Comparison of ENCODE assay signal across 14 cellular contexts in genomic region chr2:88601302-88601701, GRCh38. TPM values are rescaled to one million over a fixed set of nuclear protein-coding genes. Genes with fewer than 3 reads are reported as not detected.
A peak's percentile ranks its signal among the peaks of the same experiment; 100 is the strongest.
DNase-seq lines count a peak whose midpoint lies in the region; ATAC-seq, FAIRE-seq and TF ChIP-seq lines count a peak whose summit lies in the region.
"Had no signal": no experiment of that assay in that cellular context is flagged by ENCODE, and none has a peak within 500 bp of the region (broad histone marks: within the 10 kb centered on the region; RNA-seq: fewer than 3 reads in every experiment).

No MANE protein-coding gene starts in this region.

- H3K9me3 Mint-ChIP-seq in activated naive CD8-positive, alpha-beta T cell (ENCODE audit: low read depth): no peaks in the 10 kb centered on the region
- no peaks in the 10 kb centered on the region for H3K9me3 Mint-ChIP-seq in activated naive CD8-positive, alpha-beta T cell treated with anti-CD3 and anti-CD28 coated beads for 36 hours
- no peaks in the 10 kb centered on the region for H3K9me3 Mint-ChIP-seq in astrocyte (ENCODE audit: unreplicated experiment)

- no peaks in the 10 kb centered on the region for H3K27me3 Mint-ChIP-seq in activated naive CD8-positive, alpha-beta T cell
- H3K27me3 Mint-ChIP-seq in activated naive CD8-positive, alpha-beta T cell treated with anti-CD3 and anti-CD28 coated beads for 36 hours: no peaks in the 10 kb centered on the region
- no peaks in the 10 kb centered on the region for H3K27me3 Mint-ChIP-seq in astrocyte (ENCODE audit: low read depth, unreplicated experiment)

- H3K9ac ChIP-seq in astrocyte (ENCODE audit: low read length): peak overlapping the region; percentile 62
- H3K9ac ChIP-seq: parathyroid adenoma had no signal

- H4K20me1 ChIP-seq in astrocyte (ENCODE audit: insufficient read depth, low read length): peaks cover 9% of the 10 kb centered on the region

- no peaks in the 10 kb centered on the region for H3K36me3 ChIP-seq in astrocyte (ENCODE audit: insufficient read depth, low read length)
- H3K36me3 ChIP-seq: MG63 had no signal

- peaks cover 65% of the 10 kb centered on the region for H3K79me2 ChIP-seq in astrocyte (ENCODE audit: insufficient read depth, low read length)

- no peak overlapping the region for H3K4me3 Mint-ChIP-seq in activated naive CD8-positive, alpha-beta T cell
- no peak overlapping the region for H3K4me3 Mint-ChIP-seq in activated naive CD8-positive, alpha-beta T cell treated with anti-CD3 and anti-CD28 coated beads for 36 hours
- peak overlapping the region; percentile 46 for H3K4me3 Mint-ChIP-seq in astrocyte (ENCODE audit: unreplicated experiment)

- no peak overlapping the region for H3K4me3 ChIP-seq in astrocyte (ENCODE audit: insufficient read depth, low read depth, low read length)
- H3K4me3 ChIP-seq: MG63 had no signal

- FAIRE-seq in astrocyte (lab: Jason Lieb, UNC): no peak
- FAIRE-seq: A204.1 had no signal

- H2AFZ ChIP-seq in astrocyte (ENCODE audit: low read depth, low read length): no peak overlapping the region
- H2AFZ ChIP-seq: parathyroid adenoma had no signal

- no peak for TF ChIP-seq CTCF in astrocyte (IDR thresholded peaks at IDR 0.05; ENCODE audit: insufficient read depth, low read depth, low read length)
- TF ChIP-seq CTCF in GM20000 (IDR thresholded peaks at IDR 0.05; ENCODE audit: extremely low read depth, missing control alignments): no peak

- H3K27ac ChIP-seq in astrocyte (ENCODE audit: low read depth, low read length): peak overlapping the region; percentile 92
- H3K27ac ChIP-seq: parathyroid adenoma had no signal

- no peak for DNase-seq in activated naive CD8-positive, alpha-beta T cell treated with anti-CD3 and anti-CD28 coated beads for 36 hours
- DNase-seq in astrocyte (ENCODE audit: low read depth) (peak; percentile 36), iris pigment epithelial cell (ENCODE audit: low read depth) (peak; percentile 50), NCI-H1417 treated with DMSO at 0.1 percent for 48 hours (lab: John Stamatoyannopoulos, UW) (no peak), GM20000 (ENCODE audit: low spot score) (no peak), NCI-H146 treated with DMSO at 0.1 percent for 48 hours (lab: John Stamatoyannopoulos, UW; ENCODE audit: unreplicated experiment) (no peak)
- DNase-seq: activated CD4-positive, alpha-beta T cell treated with anti-CD3 and anti-CD28 coated beads, Interleukin-2, amount 50 U/mL, for 48 hours; anterior cingulate cortex; hippocampal formation; MG63 had no signal

- H3K4me1 Mint-ChIP-seq in activated naive CD8-positive, alpha-beta T cell (ENCODE audit: low read depth): peaks cover 48% of the 10 kb centered on the region
- H3K4me1 Mint-ChIP-seq in activated naive CD8-positive, alpha-beta T cell treated with anti-CD3 and anti-CD28 coated beads for 36 hours: peaks cover 42% of the 10 kb centered on the region
- H3K4me1 Mint-ChIP-seq in astrocyte (ENCODE audit: low read depth, unreplicated experiment): peaks cover 52% of the 10 kb centered on the region

- peaks cover 42% of the 10 kb centered on the region for H3K4me1 ChIP-seq in astrocyte (ENCODE audit: insufficient read depth, low read length)
- H3K4me1 ChIP-seq: parathyroid adenoma had no signal

- H3K36me3 Mint-ChIP-seq in activated naive CD8-positive, alpha-beta T cell: peaks cover 2% of the 10 kb centered on the region
- peaks cover 5% of the 10 kb centered on the region for H3K36me3 Mint-ChIP-seq in activated naive CD8-positive, alpha-beta T cell treated with anti-CD3 and anti-CD28 coated beads for 36 hours
- H3K36me3 Mint-ChIP-seq in astrocyte (ENCODE audit: low read depth, unreplicated experiment): no peaks in the 10 kb centered on the region

- H3K27ac Mint-ChIP-seq in activated naive CD8-positive, alpha-beta T cell: peak overlapping the region; percentile 2
- H3K27ac Mint-ChIP-seq in activated naive CD8-positive, alpha-beta T cell treated with anti-CD3 and anti-CD28 coated beads for 36 hours: no peak overlapping the region
- H3K27ac Mint-ChIP-seq in astrocyte (ENCODE audit: unreplicated experiment): peak overlapping the region; percentile 92

- no peaks in the 10 kb centered on the region for H3K27me3 ChIP-seq in astrocyte (ENCODE audit: insufficient read depth, low read length)
- H3K27me3 ChIP-seq: MG63 had no signal

- H3K9me3 ChIP-seq in astrocyte (ENCODE audit: insufficient read depth, low read depth, low read length): no peaks in the 10 kb centered on the region
- H3K9me3 ChIP-seq: MG63 had no signal

- H3K4me2 ChIP-seq in astrocyte (ENCODE audit: low read length): peak overlapping the region; percentile 57

- ATAC-seq in GM19397 (IDR thresholded peaks at IDR 0.05; ENCODE audit: unreplicated experiment): no peak

RNA-seq across cellular contexts. Expression of gene EIF2AK3, which starts 26.0 kb away (rescaled TPM):
- 10 to 100 TPM; 10.6 to 14.7 TPM for total RNA-seq in activated naive CD8-positive, alpha-beta T cell treated with anti-CD3 and anti-CD28 coated beads for 36 hours
- total RNA-seq in astrocyte: 26.3 and 27.1 TPM in 2 replicates

Comparison
In these comparisons a context has a peak if more than half of its experiments do, and no peak if none do; other contexts are left out.
1. DNase-seq: peak in astrocyte (single experiment) and iris pigment epithelial cell (single experiment); none in activated naive CD8-positive, alpha-beta T cell treated with anti-CD3 and anti-CD28 coated beads for 36 hours (single experiment), NCI-H1417 treated with DMSO at 0.1 percent for 48 hours (single experiment), GM20000 (single experiment) and NCI-H146 treated with DMSO at 0.1 percent for 48 hours (single experiment).